Comparison of ENCODE assay signal across 37 cellular contexts in the genomic region with DNA sequence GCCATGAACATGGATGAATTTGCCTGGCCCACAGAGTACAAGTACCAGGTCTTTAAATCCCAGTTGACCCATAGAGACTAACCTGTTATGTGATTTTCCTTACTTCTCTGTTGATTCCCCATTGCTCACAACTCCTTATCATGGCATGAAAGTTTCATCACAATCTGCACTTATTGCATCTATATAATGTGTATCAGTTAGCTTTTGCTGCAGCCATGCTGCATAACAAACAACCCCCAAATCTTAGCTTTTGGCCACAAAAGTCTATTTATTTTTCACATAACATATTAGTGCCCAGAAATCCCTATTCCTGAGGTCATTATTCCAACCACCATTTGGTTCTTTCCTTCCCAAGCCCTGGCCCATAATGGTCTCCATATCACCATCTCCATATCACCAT. TPM values are rescaled to one million over a fixed set of nuclear protein-coding genes. Genes with fewer than 3 reads are reported as not detected.
"Had no signal": no experiment of that assay in that cellular context is flagged by ENCODE, and none has a peak within 500 bp of the region (broad histone marks: within the 10 kb centered on the region; RNA-seq: fewer than 3 reads in every experiment).

No MANE protein-coding gene starts in this region.

- DNase-seq: activated CD4-positive, alpha-beta memory T cell treated with anti-CD3 and anti-CD28 coated beads, Interleukin-2, amount 10 ng/mL, durations not matched to agents 7 days and 5 days; activated CD4-positive, alpha-beta T cell treated with anti-CD3 and anti-CD28 coated beads for 1 hour; activated CD4-positive, alpha-beta T cell treated with anti-CD3 and anti-CD28 coated beads for 36 hours; activated CD4-positive, alpha-beta T cell treated with anti-CD3 and anti-CD28 coated beads for 48 hours; activated CD4-positive, alpha-beta T cell treated with anti-CD3 and anti-CD28 coated beads, Interleukin-2, amount 10 ng/mL, durations not matched to agents 7 days and 5 days; activated CD4-positive, alpha-beta T cell treated with anti-CD3 and anti-CD28 coated beads, Interleukin-2, amount 50 U/mL, for 48 hours; activated CD4-positive, CD25-positive, alpha-beta regulatory T cell; activated CD8-positive, alpha-beta memory T cell treated with anti-CD3 and anti-CD28 coated beads for 24 hours; activated CD8-positive, alpha-beta memory T cell treated with anti-CD3 and anti-CD28 coated beads, Interleukin-2, amount 10 ng/mL, durations not matched to agents 7 days and 5 days; activated CD8-positive, alpha-beta memory T cell treated with anti-CD3 and anti-CD28 coated beads, Interleukin-2, amount 50 U/mL, for 48 hours; activated CD8-positive, alpha-beta T cell treated with anti-CD3 and anti-CD28 coated beads, Interleukin-2, amount 10 ng/mL, durations not matched to agents 7 days and 5 days; activated effector memory CD4-positive, alpha-beta T cell treated with Interleukin-2 at 50 U/mL for 16 hours; activated gamma-delta T cell; activated naive CD4-positive, alpha-beta T cell treated with anti-CD3 and anti-CD28 coated beads for 36 hours; activated naive CD8-positive, alpha-beta T cell treated with anti-CD3 and anti-CD28 coated beads, Interleukin-2, amount 10 ng/mL, durations not matched to agents 7 days and 5 days; activated naive CD8-positive, alpha-beta T cell treated with anti-CD3 and anti-CD28 coated beads, Interleukin-2, amount 50 U/mL, for 24 hours; activated T-cell treated with anti-CD3 and anti-CD28 coated beads, Interleukin-2, amount 50 U/mL, for 24 hours; activated T-cell treated with anti-CD3 and anti-CD28 coated beads, Interleukin-2, amount 50 U/mL, for 48 hours; amygdala; anterior cingulate cortex; caudate nucleus; T-helper 1 cell; T-helper 2 cell; T-helper 9 cell had no signal

- H3K9me3 ChIP-seq: ascending aorta had no signal

- H3K27me3 ChIP-seq: ascending aorta had no signal

- H3K27ac ChIP-seq: ascending aorta, cardiac muscle cell, VCaP had no signal

- H3K36me3 Mint-ChIP-seq: activated naive CD8-positive, alpha-beta T cell treated with anti-CD3 and anti-CD28 coated beads, Interleukin-2, amount 10 ng/mL, durations not matched to agents 7 days and 5 days; brain had no signal

- H3K4me3 ChIP-seq: ascending aorta, cardiac muscle cell had no signal

- H3K9me3 Mint-ChIP-seq: activated CD4-positive, alpha-beta memory T cell treated with anti-CD3 and anti-CD28 coated beads, Interleukin-2, amount 10 ng/mL, durations not matched to agents 7 days and 5 days; central memory CD8-positive, alpha-beta T cell had no signal

- H3K4me3 Mint-ChIP-seq: activated CD4-positive, alpha-beta memory T cell treated with anti-CD3 and anti-CD28 coated beads, Interleukin-2, amount 10 ng/mL, durations not matched to agents 7 days and 5 days; activated CD4-positive, alpha-beta T cell treated with anti-CD3 and anti-CD28 coated beads for 36 hours; activated CD4-positive, alpha-beta T cell treated with anti-CD3 and anti-CD28 coated beads, Interleukin-2, amount 10 ng/mL, durations not matched to agents 7 days and 5 days; activated CD8-positive, alpha-beta memory T cell treated with anti-CD3 and anti-CD28 coated beads, Interleukin-2, amount 10 ng/mL, durations not matched to agents 7 days and 5 days; activated CD8-positive, alpha-beta T cell treated with anti-CD3 and anti-CD28 coated beads, Interleukin-2, amount 10 ng/mL, durations not matched to agents 7 days and 5 days; activated naive CD4-positive, alpha-beta T cell treated with anti-CD3 and anti-CD28 coated beads for 36 hours; activated naive CD4-positive, alpha-beta T cell treated with anti-CD3 and anti-CD28 coated beads, Interleukin-2, amount 50 U/mL, for 24 hours; activated naive CD8-positive, alpha-beta T cell; activated naive CD8-positive, alpha-beta T cell treated with anti-CD3 and anti-CD28 coated beads, Interleukin-2, amount 10 ng/mL, durations not matched to agents 7 days and 5 days; activated naive CD8-positive, alpha-beta T cell treated with anti-CD3 and anti-CD28 coated beads, Interleukin-2, amount 50 U/mL, for 24 hours; activated T-cell treated with anti-CD3 and anti-CD28 coated beads, Interleukin-2, amount 50 U/mL, for 24 hours; brain; central memory CD8-positive, alpha-beta T cell; T-helper 1 cell treated with Interleukin-12 subunit alpha and Interleukin-12 subunit beta and Interleukin-4 antibody, amounts not matched to agents 30 μg/mL and 1 μg/mL, for 36 hours; T-helper 2 cell treated with Interferon-gamma antibody and Interleukin-4, amounts not matched to agents 5 μg/mL and 100 μg/mL, for 36 hours had no signal

- FAIRE-seq: bronchial epithelial cell, TTC549 had no signal

- ATAC-seq: activated CD4-positive, alpha-beta T cell treated with anti-CD3 and anti-CD28 coated beads for 36 hours; activated CD4-positive, CD25-positive, alpha-beta regulatory T cell treated with anti-CD3 and anti-CD28 coated beads, Interleukin-2, amount 50 U/mL, for 24 hours; activated CD8-positive, alpha-beta memory T cell treated with anti-CD3 and anti-CD28 coated beads, Interleukin-2, amount 10 ng/mL, durations not matched to agents 7 days and 5 days; activated CD8-positive, alpha-beta T cell treated with anti-CD3 and anti-CD28 coated beads, Interleukin-2, amount 10 ng/mL, durations not matched to agents 7 days and 5 days; activated naive CD8-positive, alpha-beta T cell treated with anti-CD3 and anti-CD28 coated beads, Interleukin-2, amount 50 U/mL, for 24 hours had no signal

- H3K27ac Mint-ChIP-seq: activated CD4-positive, alpha-beta memory T cell treated with anti-CD3 and anti-CD28 coated beads, Interleukin-2, amount 10 ng/mL, durations not matched to agents 7 days and 5 days; activated CD4-positive, alpha-beta T cell treated with anti-CD3 and anti-CD28 coated beads for 36 hours; activated CD4-positive, alpha-beta T cell treated with anti-CD3 and anti-CD28 coated beads, Interleukin-2, amount 10 ng/mL, durations not matched to agents 7 days and 5 days; activated CD8-positive, alpha-beta memory T cell treated with anti-CD3 and anti-CD28 coated beads, Interleukin-2, amount 10 ng/mL, durations not matched to agents 7 days and 5 days; activated CD8-positive, alpha-beta T cell treated with anti-CD3 and anti-CD28 coated beads, Interleukin-2, amount 10 ng/mL, durations not matched to agents 7 days and 5 days; activated naive CD4-positive, alpha-beta T cell treated with anti-CD3 and anti-CD28 coated beads for 36 hours; activated naive CD4-positive, alpha-beta T cell treated with anti-CD3 and anti-CD28 coated beads, Interleukin-2, amount 50 U/mL, for 24 hours; activated naive CD8-positive, alpha-beta T cell; activated naive CD8-positive, alpha-beta T cell treated with anti-CD3 and anti-CD28 coated beads, Interleukin-2, amount 10 ng/mL, durations not matched to agents 7 days and 5 days; activated naive CD8-positive, alpha-beta T cell treated with anti-CD3 and anti-CD28 coated beads, Interleukin-2, amount 50 U/mL, for 24 hours; activated T-cell treated with anti-CD3 and anti-CD28 coated beads, Interleukin-2, amount 50 U/mL, for 24 hours; activated T-helper 2 cell treated with anti-CD3 and anti-CD28 coated beads, Interferon-gamma antibody, Interleukin-2, Interleukin-4, amounts not matched to agents 10 μg/mL and 5 μg/mL and 100 μg/mL, durations not matched to agents 14 hours and 24 hours and 36 hours; brain; T-helper 1 cell treated with Interleukin-12 subunit alpha and Interleukin-12 subunit beta and Interleukin-4 antibody, amounts not matched to agents 30 μg/mL and 1 μg/mL, for 36 hours; T-helper 2 cell treated with Interferon-gamma antibody and Interleukin-4, amounts not matched to agents 5 μg/mL and 100 μg/mL, for 36 hours had no signal

- H3K36me3 ChIP-seq: ascending aorta, cardiac muscle cell had no signal

RNA-seq across cellular contexts. Expression of gene GGTA1, which starts 3.7 kb away (rescaled TPM):
- total RNA-seq: activated CD4-positive, alpha-beta memory T cell treated with anti-CD3 and anti-CD28 coated beads, Interleukin-2, amount 10 ng/mL, durations not matched to agents 7 days and 5 days; activated CD4-positive, alpha-beta T cell treated with anti-CD3 and anti-CD28 coated beads for 36 hours; activated CD4-positive, alpha-beta T cell treated with anti-CD3 and anti-CD28 coated beads, Interleukin-2, amount 10 ng/mL, durations not matched to agents 7 days and 5 days; activated CD8-positive, alpha-beta T cell treated with anti-CD3 and anti-CD28 coated beads, Interleukin-2, amount 10 ng/mL, durations not matched to agents 7 days and 5 days; activated naive CD4-positive, alpha-beta T cell treated with anti-CD3 and anti-CD28 coated beads for 36 hours; activated naive CD8-positive, alpha-beta T cell treated with anti-CD3 and anti-CD28 coated beads, Interleukin-2, amount 10 ng/mL, durations not matched to agents 7 days and 5 days; activated T-helper 2 cell treated with anti-CD3 and anti-CD28 coated beads, Interferon-gamma antibody, Interleukin-2, Interleukin-4, amounts not matched to agents 10 μg/mL and 5 μg/mL and 100 μg/mL, durations not matched to agents 14 hours and 24 hours and 36 hours; bronchial epithelial cell; cardiac muscle cell had no signal
